Comparison of ENCODE assay signal across 13 cellular contexts in the genomic region with DNA sequence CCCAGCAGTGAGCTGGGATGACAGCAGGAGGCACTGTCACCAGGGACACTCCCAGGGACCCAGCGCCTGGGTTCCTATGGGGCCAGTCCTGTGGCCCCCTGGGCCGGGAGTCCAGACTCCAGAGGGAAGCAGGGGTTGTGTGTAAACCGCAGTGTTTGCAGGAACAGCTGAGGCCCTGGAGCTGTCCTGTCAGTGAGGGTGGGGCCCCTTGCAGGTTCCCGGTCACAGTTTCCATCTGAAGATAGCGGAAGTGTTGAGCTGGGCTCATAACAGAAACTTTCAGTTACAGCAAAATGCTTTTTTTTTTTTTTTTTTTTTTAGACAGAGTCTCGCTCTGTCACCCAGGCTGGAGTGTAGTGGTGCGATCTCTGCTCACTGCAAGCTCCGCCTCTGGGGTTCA. TPM values are rescaled to one million over a fixed set of nuclear protein-coding genes. Genes with fewer than 3 reads are reported as not detected.
DNase-seq lines count a peak whose midpoint lies in the region; ATAC-seq and TF ChIP-seq lines count a peak whose summit lies in the region.
"Had no signal": no experiment of that assay in that cellular context is flagged by ENCODE, and none has a peak within 500 bp of the region (broad histone marks: within the 10 kb centered on the region; RNA-seq: fewer than 3 reads in every experiment).

No MANE protein-coding gene starts in this region.

- no peak overlapping the region for H3K4me3 Mint-ChIP-seq in CD4-positive, alpha-beta T cell
- H3K4me3 Mint-ChIP-seq in osteocyte (ENCODE audit: unreplicated experiment): no peak overlapping the region
- H3K4me3 Mint-ChIP-seq: nephron progenitor cell had no signal

- ATAC-seq in CD4-positive, alpha-beta T cell (ENCODE audit: poor library complexity): peak; percentile 78
- ATAC-seq in left lobe of liver (peak; percentile 51), HG02623 (IDR thresholded peaks at IDR 0.05; ENCODE audit: unreplicated experiment) (no peak)

- no peaks in the 10 kb centered on the region for H3K9me3 Mint-ChIP-seq in CD4-positive, alpha-beta T cell
- no peaks in the 10 kb centered on the region for H3K9me3 Mint-ChIP-seq in osteocyte (ENCODE audit: unreplicated experiment)

- peak in 3 of 10 experiments; percentile 31 to 35 (median 32) for DNase-seq in CD4-positive, alpha-beta T cell
- DNase-seq in HL-60 (ENCODE audit: low read depth in 1 of 2, low spot score in 1 of 2): peak; percentile 90 to 92
- DNase-seq in activated CD4-positive, alpha-beta T cell treated with anti-CD3 and anti-CD28 coated beads, Interleukin-2, amount 50 U/mL, for 48 hours: peak; percentile 51 to 62
- no peak for DNase-seq in left lobe of liver (ENCODE audit: low spot score)
- no peak for DNase-seq in osteocyte (ENCODE audit: extremely low spot score, unreplicated experiment)
- DNase-seq in HCEC 1CT: no peak
- DNase-seq in NCI-H2107 treated with DMSO at 0.1 percent for 48 hours (lab: John Stamatoyannopoulos, UW; ENCODE audit: unreplicated experiment): no peak
- DNase-seq: kidney, MG63, NCI-H69, nephron progenitor cell had no signal

- H3K4me3 ChIP-seq in HL-60 (replicated peaks; ENCODE audit: insufficient read depth, low read length): no peak overlapping the region
- H3K4me3 ChIP-seq: BLaER1 treated with 17β-estradiol and CSF1 and Interleukin-3, amounts not matched to agents 10 nM and 100 nM; MG63 had no signal

- CTCF ChIA-PET in CD4-positive, alpha-beta T cell (lab: Charles Lee): interaction anchor here (1.3 kb wide), 1 partner anchor 9 kb away, joined by 5 read pairs; no protein-coding TSS in a partner anchor

- H3K4me1 Mint-ChIP-seq in CD4-positive, alpha-beta T cell (ENCODE audit: low read depth): peaks cover 12% of the 10 kb centered on the region
- H3K4me1 Mint-ChIP-seq in osteocyte (ENCODE audit: unreplicated experiment): no peaks in the 10 kb centered on the region
- H3K4me1 Mint-ChIP-seq: nephron progenitor cell had no signal

- intact Hi-C loops in CD4-positive, alpha-beta T cell (cut with DNase I, micrococcal nuclease): no loop called here

- POLR2A ChIA-PET in CD4-positive, alpha-beta T cell (lab: Charles Lee): interaction anchor here (0.8 kb wide), 1 partner anchor 18 kb away, joined by 3 read pairs; no protein-coding TSS in a partner anchor

- no peaks in the 10 kb centered on the region for H3K9me3 ChIP-seq in CD4-positive, alpha-beta T cell (ENCODE audit: control insufficient read depth, low read length)
- H3K9me3 ChIP-seq: BLaER1 treated with 17β-estradiol and CSF1 and Interleukin-3, amounts not matched to agents 10 nM and 100 nM; MG63 had no signal

- H3K27me3 Mint-ChIP-seq in CD4-positive, alpha-beta T cell: no peaks in the 10 kb centered on the region
- H3K27me3 Mint-ChIP-seq in osteocyte (ENCODE audit: unreplicated experiment): no peaks in the 10 kb centered on the region

- H3K27me3 ChIP-seq in CD4-positive, alpha-beta T cell (ENCODE audit: control insufficient read depth, insufficient read depth, low read length): no peaks in the 10 kb centered on the region
- H3K27me3 ChIP-seq in HL-60 (ENCODE audit: insufficient read depth, poor library complexity, severe bottlenecking): no peaks in the 10 kb centered on the region
- H3K27me3 ChIP-seq: MG63 had no signal

- H3K27ac ChIP-seq in CD4-positive, alpha-beta T cell (ENCODE audit: low read depth, low read length): no peak overlapping the region
- H3K27ac ChIP-seq in HL-60 (replicated peaks): peak overlapping the region; percentile 36
- H3K27ac ChIP-seq: BLaER1 treated with 17β-estradiol and CSF1 and Interleukin-3, amounts not matched to agents 10 nM and 100 nM had no signal

- H3K36me3 Mint-ChIP-seq in CD4-positive, alpha-beta T cell (ENCODE audit: low read depth): no peaks in the 10 kb centered on the region
- peaks cover 19% of the 10 kb centered on the region for H3K36me3 Mint-ChIP-seq in osteocyte (ENCODE audit: unreplicated experiment)

- no peak overlapping the region for H3K27ac Mint-ChIP-seq in CD4-positive, alpha-beta T cell
- no peak overlapping the region for H3K27ac Mint-ChIP-seq in osteocyte (ENCODE audit: unreplicated experiment)
- H3K27ac Mint-ChIP-seq: nephron progenitor cell had no signal

- TF ChIP-seq CTCF in CD4-positive, alpha-beta T cell (IDR thresholded peaks at IDR 0.05): no peak
- TF ChIP-seq CTCF in HL-60 (IDR thresholded peaks at IDR 0.05; ENCODE audit: insufficient read depth, low read length) (no peak), osteocyte (IDR thresholded peaks at IDR 0.05) (no peak)

RNA-seq across cellular contexts. Expression of a gene that starts 17.7 kb away (rescaled TPM):
- total RNA-seq in CD4-positive, alpha-beta T cell: 100 to 1,000 TPM; 122 to 127 TPM
- total RNA-seq in left lobe of liver (21.8 TPM), osteocyte (71.6 and 72.2 TPM in 2 replicates)

RNA-seq across cellular contexts. Expression of a gene that starts 18.1 kb away (rescaled TPM):
- 1 to 10 TPM; 7.9 to 8.2 TPM for total RNA-seq in CD4-positive, alpha-beta T cell
- total RNA-seq in left lobe of liver: 4.5 TPM
- 6.8 and 7.4 TPM in 2 replicates for total RNA-seq in osteocyte

RNA-seq across cellular contexts. Expression of a gene that starts 18.1 kb away (rescaled TPM):
- total RNA-seq in CD4-positive, alpha-beta T cell: 10 to 100 TPM; 12.7 to 15.4 TPM
- 23.9 TPM for total RNA-seq in left lobe of liver
- 75.8 and 79.4 TPM in 2 replicates for total RNA-seq in osteocyte

RNA-seq across cellular contexts. Expression of a gene that starts 38.0 kb away (rescaled TPM):
- 100 to 1,000 TPM; 156 to 172 TPM for total RNA-seq in CD4-positive, alpha-beta T cell
- 29.4 TPM for total RNA-seq in left lobe of liver
- 63.4 and 64.0 TPM in 2 replicates for total RNA-seq in osteocyte

RNA-seq across cellular contexts. Expression of a gene that starts 59.9 kb away (rescaled TPM):
- total RNA-seq in CD4-positive, alpha-beta T cell: 10 to 100 TPM; 83.8 to 89.2 TPM
- total RNA-seq in left lobe of liver: 11.9 TPM
- 25.1 and 26.3 TPM in 2 replicates for total RNA-seq in osteocyte

Comparison
In these comparisons a context has a peak if more than half of its experiments do, and no peak if none do; other contexts are left out.
1. DNase-seq: peak in HL-60 (2 of 2) and activated CD4-positive, alpha-beta T cell treated with anti-CD3 and anti-CD28 coated beads, Interleukin-2, amount 50 U/mL, for 48 hours (2 of 2); none in left lobe of liver (single experiment), osteocyte (single experiment), HCEC 1CT (single experiment) and NCI-H2107 treated with DMSO at 0.1 percent for 48 hours (single experiment).